19 cellular contexts compared by ENCODE assay signal in genomic region chr1:9872430-9873165, GRCh38. TPM values are rescaled to one million over a fixed set of nuclear protein-coding genes. Genes with fewer than 3 reads are reported as not detected.
DNase-seq lines count a peak whose midpoint lies in the region; ATAC-seq, FAIRE-seq and TF ChIP-seq lines count a peak whose summit lies in the region.
"Had no signal": no experiment of that assay in that cellular context is flagged by ENCODE, and none has a peak within 500 bp of the region (broad histone marks: within the 10 kb centered on the region; RNA-seq: fewer than 3 reads in every experiment).

No MANE protein-coding gene starts in this region.

- peak; percentile 96 for DNase-seq in DMS 273 (lab: John Stamatoyannopoulos, UW; ENCODE audit: unreplicated experiment)
- DNase-seq in NCI-H2171 (lab: John Stamatoyannopoulos, UW): peak; percentile 79
- DNase-seq in astrocyte (ENCODE audit: low read depth): peak; percentile 39
- no peak for DNase-seq in right lobe of liver
- DNase-seq in frontal cortex (ENCODE audit: low spot score in 2 of 2): no peak
- no peak for DNase-seq in central memory CD4-positive, alpha-beta T cell
- no peak for DNase-seq in GM19238 (ENCODE audit: insufficient read length, low spot score)
- DNase-seq: activated CD8-positive, alpha-beta memory T cell treated with anti-CD3 and anti-CD28 coated beads for 24 hours; activated effector memory CD4-positive, alpha-beta T cell treated with anti-CD3 and anti-CD28 coated beads, Interleukin-2, amount 50 U/mL, for 16 hours; AML-193; DND-41; left cardiac atrium; NCI-H1048; NCI-H526 treated with DMSO at 0.1 percent for 48 hours; stimulated activated CD4-positive, alpha-beta T cell treated with anti-CD3 and anti-CD28 coated beads, Interleukin-1b, Interleukin-23, amount 100 ng/mL, for 48 hours had no signal

- H3K27me3 ChIP-seq in astrocyte (ENCODE audit: insufficient read depth, low read length) (no peaks in the 10 kb centered on the region), mucosa of stomach (ENCODE audit: control insufficient read depth, insufficient read depth, low read length) (no peaks in the 10 kb centered on the region), right lobe of liver (no peaks in the 10 kb centered on the region)
- H3K27me3 ChIP-seq: heart left ventricle had no signal

- peaks cover 14% of the 10 kb centered on the region for H3K4me1 Mint-ChIP-seq in astrocyte (ENCODE audit: low read depth, unreplicated experiment)

- H3K4me1 ChIP-seq in astrocyte (ENCODE audit: insufficient read depth, low read length): peaks cover 16% of the 10 kb centered on the region
- H3K4me1 ChIP-seq in mucosa of stomach (ENCODE audit: control insufficient read depth, insufficient read depth, low read length): peaks cover 26% of the 10 kb centered on the region
- H3K4me1 ChIP-seq in right lobe of liver: peaks cover 0 to 18% (median 9%) of the 10 kb centered on the region in 4 donors

- H3K27ac Mint-ChIP-seq in astrocyte (ENCODE audit: unreplicated experiment): no peak overlapping the region
- H3K27ac Mint-ChIP-seq: endodermal cell had no signal

- FAIRE-seq in astrocyte (lab: Jason Lieb, UNC) (no peak), frontal cortex (lab: Jason Lieb, UNC) (no peak)
- FAIRE-seq: TTC549 had no signal

- TF ChIP-seq POLR2A in right lobe of liver (IDR thresholded peaks at IDR 0.05): no peak

- no peaks in the 10 kb centered on the region for H3K27me3 Mint-ChIP-seq in astrocyte (ENCODE audit: low read depth, unreplicated experiment)

- no peaks in the 10 kb centered on the region for H3K79me2 ChIP-seq in astrocyte (ENCODE audit: insufficient read depth, low read length)

- no peak overlapping the region for H3K4me3 ChIP-seq in astrocyte (ENCODE audit: insufficient read depth, low read depth, low read length)
- H3K4me3 ChIP-seq in mucosa of stomach (ENCODE audit: low read length): no peak overlapping the region
- no peak overlapping the region for H3K4me3 ChIP-seq in right lobe of liver
- H3K4me3 ChIP-seq: heart left ventricle had no signal

- WGBS in right lobe of liver (ENCODE audit: insufficient coverage, low coverage, low lambda C conversion rate, missing lambda C conversion rate): no CpG with 5 or more reads among the region's 11 CpGs

- TF ChIP-seq CTCF in astrocyte (IDR thresholded peaks at IDR 0.05; ENCODE audit: insufficient read depth, low read depth, low read length): no peak
- no peak for TF ChIP-seq CTCF in right lobe of liver (IDR thresholded peaks at IDR 0.05)

- H2AFZ ChIP-seq in astrocyte (ENCODE audit: low read depth, low read length): no peak overlapping the region

- intact Hi-C loops in right lobe of liver (cut with DNase I): loop anchor here (5.0 to 10.0 kb wide), 4 partner anchors 62 to 245 kb away; partner anchors contain the start of genes LZIC (in 1 of the 2), NMNAT1 (in 1 of the 2) and UBE4B (in 1 of the 2)

- no peaks in the 10 kb centered on the region for H3K36me3 Mint-ChIP-seq in astrocyte (ENCODE audit: low read depth, unreplicated experiment)

- H3K9ac ChIP-seq in astrocyte (ENCODE audit: low read length) (no peak overlapping the region), mucosa of stomach (ENCODE audit: low read length) (peak overlapping the region; percentile 5)

- H4K20me1 ChIP-seq in astrocyte (ENCODE audit: insufficient read depth, low read length): peaks cover 10% of the 10 kb centered on the region

- peak overlapping the region; percentile 26 for H3K4me2 ChIP-seq in astrocyte (ENCODE audit: low read length)

- H3K9me3 ChIP-seq in astrocyte (ENCODE audit: insufficient read depth, low read depth, low read length) (no peaks in the 10 kb centered on the region), mucosa of stomach (ENCODE audit: control insufficient read depth, low read length) (no peaks in the 10 kb centered on the region), right lobe of liver (no peaks in the 10 kb centered on the region)
- H3K9me3 ChIP-seq: heart left ventricle had no signal

- H3K4me3 Mint-ChIP-seq in astrocyte (ENCODE audit: unreplicated experiment): no peak overlapping the region
- H3K4me3 Mint-ChIP-seq: endodermal cell had no signal

- H3K9me3 Mint-ChIP-seq in astrocyte (ENCODE audit: unreplicated experiment): no peaks in the 10 kb centered on the region
- H3K9me3 Mint-ChIP-seq: endodermal cell had no signal

- H3K27ac ChIP-seq in astrocyte (ENCODE audit: low read depth, low read length) (no peak overlapping the region), right lobe of liver (no peak overlapping the region)
- H3K27ac ChIP-seq: heart left ventricle had no signal

- ATAC-seq in right lobe of liver: no peak
- ATAC-seq: heart left ventricle, left cardiac atrium had no signal

- peaks cover 2% of the 10 kb centered on the region for H3K36me3 ChIP-seq in astrocyte (ENCODE audit: insufficient read depth, low read length)
- H3K36me3 ChIP-seq in mucosa of stomach (ENCODE audit: control insufficient read depth, insufficient read depth, low read length): peaks cover 12% of the 10 kb centered on the region
- no peaks in the 10 kb centered on the region for H3K36me3 ChIP-seq in right lobe of liver

RNA-seq across cellular contexts. Expression of gene CTNNBIP1, which starts 37.5 kb away (rescaled TPM):
- total RNA-seq in astrocyte (49.9 and 53.7 TPM in 2 replicates), right lobe of liver (10 to 100 TPM in 3 of 6 experiments, 1 to 10 TPM in 3; 8.0 to 19.2 (median 10.0) TPM), frontal cortex (44.0 TPM)

RNA-seq across cellular contexts. Expression of gene CLSTN1, which starts 48.8 kb away (rescaled TPM):
- 181 and 197 TPM in 2 replicates for total RNA-seq in astrocyte
- 1 to 10 TPM; 4.4 to 9.9 (median 8.3) TPM for total RNA-seq in right lobe of liver
- total RNA-seq in frontal cortex: 143 TPM

Comparison
In these comparisons a context has a peak if more than half of its experiments do, and no peak if none do; other contexts are left out.
1. DNase-seq: peak in DMS 273 (single experiment), NCI-H2171 (single experiment) and astrocyte (single experiment); none in right lobe of liver (0 of 3), frontal cortex (0 of 2), central memory CD4-positive, alpha-beta T cell (single experiment) and GM19238 (single experiment).
2. RNA of gene CLSTN1, which starts 48.8 kb away (total RNA-seq): 181 to 197 TPM in astrocyte and 143 TPM in frontal cortex (single experiment); 4.4 to 9.9 TPM in right lobe of liver; every median in the first group is over 10 times any median in the second.